ENCODE assay signal across 27 cellular contexts in genomic region chr2:157271590-157272203, GRCh38. TPM values are rescaled to one million over a fixed set of nuclear protein-coding genes. Genes with fewer than 3 reads are reported as not detected.
DNase-seq lines count a peak whose midpoint lies in the region; ATAC-seq, FAIRE-seq and TF ChIP-seq lines count a peak whose summit lies in the region.
"Had no signal": no experiment of that assay in that cellular context is flagged by ENCODE, and none has a peak within 500 bp of the region (broad histone marks: within the 10 kb centered on the region; RNA-seq: fewer than 3 reads in every experiment).

No MANE protein-coding gene starts in this region.

- no peak for TF ChIP-seq CTCF in D721Med (IDR thresholded peaks at IDR 0.05; ENCODE audit: insufficient read depth, missing control alignments)

- no peak for FAIRE-seq in D721Med (lab: Jason Lieb, UNC)
- FAIRE-seq: A204.1, endothelial cell of umbilical vein, H1 had no signal

- no peaks in the 10 kb centered on the region for H3K9me3 Mint-ChIP-seq in activated CD8-positive, alpha-beta memory T cell treated with anti-CD3 and anti-CD28 coated beads, Interleukin-2, amount 10 ng/mL, durations not matched to agents 7 days and 5 days (ENCODE audit: low read depth)
- H3K9me3 Mint-ChIP-seq in activated T-helper 2 cell treated with anti-CD3 and anti-CD28 coated beads, Interferon-gamma antibody, Interleukin-2, Interleukin-4, amounts not matched to agents 10 μg/mL and 5 μg/mL and 100 μg/mL, durations not matched to agents 14 hours and 24 hours and 36 hours: no peaks in the 10 kb centered on the region
- H3K9me3 Mint-ChIP-seq: type B pancreatic cell had no signal

- peaks cover 2% of the 10 kb centered on the region for H3K27me3 Mint-ChIP-seq in activated CD8-positive, alpha-beta memory T cell treated with anti-CD3 and anti-CD28 coated beads, Interleukin-2, amount 10 ng/mL, durations not matched to agents 7 days and 5 days
- H3K27me3 Mint-ChIP-seq in activated T-helper 2 cell treated with anti-CD3 and anti-CD28 coated beads, Interferon-gamma antibody, Interleukin-2, Interleukin-4, amounts not matched to agents 10 μg/mL and 5 μg/mL and 100 μg/mL, durations not matched to agents 14 hours and 24 hours and 36 hours (ENCODE audit: low read depth): peaks cover 5% of the 10 kb centered on the region
- H3K27me3 Mint-ChIP-seq: type B pancreatic cell had no signal

- H3K36me3 Mint-ChIP-seq in activated CD8-positive, alpha-beta memory T cell treated with anti-CD3 and anti-CD28 coated beads, Interleukin-2, amount 10 ng/mL, durations not matched to agents 7 days and 5 days: no peaks in the 10 kb centered on the region
- no peaks in the 10 kb centered on the region for H3K36me3 Mint-ChIP-seq in activated T-helper 2 cell treated with anti-CD3 and anti-CD28 coated beads, Interferon-gamma antibody, Interleukin-2, Interleukin-4, amounts not matched to agents 10 μg/mL and 5 μg/mL and 100 μg/mL, durations not matched to agents 14 hours and 24 hours and 36 hours (ENCODE audit: low read depth)
- H3K36me3 Mint-ChIP-seq: CD4-positive, CD25-positive, alpha-beta regulatory T cell; neural progenitor cell; type B pancreatic cell had no signal

- H3K4me3 Mint-ChIP-seq in activated CD8-positive, alpha-beta memory T cell treated with anti-CD3 and anti-CD28 coated beads, Interleukin-2, amount 10 ng/mL, durations not matched to agents 7 days and 5 days: no peak overlapping the region
- H3K4me3 Mint-ChIP-seq in activated T-helper 2 cell treated with anti-CD3 and anti-CD28 coated beads, Interferon-gamma antibody, Interleukin-2, Interleukin-4, amounts not matched to agents 10 μg/mL and 5 μg/mL and 100 μg/mL, durations not matched to agents 14 hours and 24 hours and 36 hours (ENCODE audit: low read depth): no peak overlapping the region
- H3K4me3 Mint-ChIP-seq: CD4-positive, CD25-positive, alpha-beta regulatory T cell; neural progenitor cell; type B pancreatic cell had no signal

- intact Hi-C loops in activated T-helper 2 cell treated with anti-CD3 and anti-CD28 coated beads, Interferon-gamma antibody, Interleukin-2, Interleukin-4, amounts not matched to agents 10 μg/mL and 5 μg/mL and 100 μg/mL, durations not matched to agents 14 hours and 24 hours and 36 hours (cut with micrococcal nuclease): loop anchor here (1.0 to 2.0 kb wide), 3 partner anchors 10 to 25 kb away; partner anchors contain the start of gene GALNT5

- ATAC-seq in activated CD8-positive, alpha-beta memory T cell treated with anti-CD3 and anti-CD28 coated beads, Interleukin-2, amount 10 ng/mL, durations not matched to agents 7 days and 5 days: peak; percentile 45
- ATAC-seq in GM19035 (IDR thresholded peaks at IDR 0.05; ENCODE audit: unreplicated experiment): peak; percentile 48
- peak; percentile 55 for ATAC-seq in HG03108 (IDR thresholded peaks at IDR 0.05; ENCODE audit: unreplicated experiment)
- ATAC-seq: body of pancreas had no signal

- peak overlapping the region; percentile 1 for H3K27ac Mint-ChIP-seq in activated CD8-positive, alpha-beta memory T cell treated with anti-CD3 and anti-CD28 coated beads, Interleukin-2, amount 10 ng/mL, durations not matched to agents 7 days and 5 days
- peak overlapping the region; percentile 26 for H3K27ac Mint-ChIP-seq in activated T-helper 2 cell treated with anti-CD3 and anti-CD28 coated beads, Interferon-gamma antibody, Interleukin-2, Interleukin-4, amounts not matched to agents 10 μg/mL and 5 μg/mL and 100 μg/mL, durations not matched to agents 14 hours and 24 hours and 36 hours
- H3K27ac Mint-ChIP-seq: CD4-positive, CD25-positive, alpha-beta regulatory T cell; type B pancreatic cell had no signal

- peaks cover 22% of the 10 kb centered on the region for H3K4me1 Mint-ChIP-seq in activated CD8-positive, alpha-beta memory T cell treated with anti-CD3 and anti-CD28 coated beads, Interleukin-2, amount 10 ng/mL, durations not matched to agents 7 days and 5 days
- H3K4me1 Mint-ChIP-seq in activated T-helper 2 cell treated with anti-CD3 and anti-CD28 coated beads, Interferon-gamma antibody, Interleukin-2, Interleukin-4, amounts not matched to agents 10 μg/mL and 5 μg/mL and 100 μg/mL, durations not matched to agents 14 hours and 24 hours and 36 hours (ENCODE audit: low read depth): peaks cover 18% of the 10 kb centered on the region

- CTCF ChIA-PET in activated CD8-positive, alpha-beta memory T cell treated with anti-CD3 and anti-CD28 coated beads, Interleukin-2, amount 10 ng/mL, durations not matched to agents 7 days and 5 days (lab: Charles Lee): interaction anchor here (0.7 to 1.6 kb wide), 3 partner anchors 10 to 776 kb away, joined by 3 read pairs; no protein-coding TSS in a partner anchor

- DNase-seq in activated CD8-positive, alpha-beta memory T cell treated with anti-CD3 and anti-CD28 coated beads, Interleukin-2, amount 10 ng/mL, durations not matched to agents 7 days and 5 days: no peak
- no peak for DNase-seq in activated CD8-positive, alpha-beta memory T cell treated with anti-CD3 and anti-CD28 coated beads for 24 hours
- no peak for DNase-seq in activated T-helper 2 cell treated with anti-CD3 and anti-CD28 coated beads, Interferon-gamma antibody, Interleukin-2, Interleukin-4, amounts not matched to agents 10 μg/mL and 5 μg/mL and 100 μg/mL, durations not matched to agents 14 hours and 24 hours and 36 hours (ENCODE audit: low spot score)
- DNase-seq in D721Med (ENCODE audit: insufficient read length, low spot score) (no peak), GOT3 (lab: John Stamatoyannopoulos, UW) (no peak)
- DNase-seq in stimulated activated naive CD4-positive, alpha-beta T cell (lab: John Stamatoyannopoulos, UW): no peak
- DNase-seq: activated CD4-positive, alpha-beta T cell treated with anti-CD3 and anti-CD28 coated beads for 48 hours; activated CD8-positive, alpha-beta memory T cell treated with anti-CD3 and anti-CD28 coated beads, Interleukin-2, amount 50 U/mL, for 48 hours; body of pancreas; CD4-positive, CD25-positive, alpha-beta regulatory T cell; cerebellar nuclear complex; Karpas-422; NCI-H1436 treated with DMSO at 0.1 percent for 48 hours; stimulated activated CD4-positive, alpha-beta T cell treated with anti-CD3 and anti-CD28 coated beads, Interleukin-1b, Interleukin-23, amount 100 ng/mL, for 48 hours; stimulated activated CD8-positive, alpha-beta memory T cell treated with anti-CD3 and anti-CD28 coated beads, Interleukin-4, amount 100 ng/mL, for 48 hours had no signal

RNA-seq across cellular contexts. Expression of gene GALNT5, which starts 14.2 kb away (rescaled TPM):
- total RNA-seq in activated CD8-positive, alpha-beta memory T cell treated with anti-CD3 and anti-CD28 coated beads, Interleukin-2, amount 10 ng/mL, durations not matched to agents 7 days and 5 days: not detected
- total RNA-seq in activated T-helper 2 cell treated with anti-CD3 and anti-CD28 coated beads, Interferon-gamma antibody, Interleukin-2, Interleukin-4, amounts not matched to agents 10 μg/mL and 5 μg/mL and 100 μg/mL, durations not matched to agents 14 hours and 24 hours and 36 hours: not detected in 2 replicates
- total RNA-seq: CD4-positive, CD25-positive, alpha-beta regulatory T cell; endothelial cell of umbilical vein; OCI-LY7; T-helper 1 cell treated with Interleukin-12 subunit alpha and Interleukin-12 subunit beta and Interleukin-4 antibody, amounts not matched to agents 30 ng/mL and 1 ng/mL, for 36 hours had no signal

RNA-seq across cellular contexts. Expression of gene ERMN, which starts 53.9 kb away (rescaled TPM):
- 1 to 10 TPM; 2.9 to 3.7 TPM for total RNA-seq in activated CD8-positive, alpha-beta memory T cell treated with anti-CD3 and anti-CD28 coated beads, Interleukin-2, amount 10 ng/mL, durations not matched to agents 7 days and 5 days
- 1.9 and 2.0 TPM in 2 replicates for total RNA-seq in activated T-helper 2 cell treated with anti-CD3 and anti-CD28 coated beads, Interferon-gamma antibody, Interleukin-2, Interleukin-4, amounts not matched to agents 10 μg/mL and 5 μg/mL and 100 μg/mL, durations not matched to agents 14 hours and 24 hours and 36 hours
- total RNA-seq: endothelial cell of umbilical vein, glomerular endothelial cell, H1, right atrium auricular region, smooth muscle cell had no signal
